8 cellular contexts compared by ENCODE assay signal in the genomic region with DNA sequence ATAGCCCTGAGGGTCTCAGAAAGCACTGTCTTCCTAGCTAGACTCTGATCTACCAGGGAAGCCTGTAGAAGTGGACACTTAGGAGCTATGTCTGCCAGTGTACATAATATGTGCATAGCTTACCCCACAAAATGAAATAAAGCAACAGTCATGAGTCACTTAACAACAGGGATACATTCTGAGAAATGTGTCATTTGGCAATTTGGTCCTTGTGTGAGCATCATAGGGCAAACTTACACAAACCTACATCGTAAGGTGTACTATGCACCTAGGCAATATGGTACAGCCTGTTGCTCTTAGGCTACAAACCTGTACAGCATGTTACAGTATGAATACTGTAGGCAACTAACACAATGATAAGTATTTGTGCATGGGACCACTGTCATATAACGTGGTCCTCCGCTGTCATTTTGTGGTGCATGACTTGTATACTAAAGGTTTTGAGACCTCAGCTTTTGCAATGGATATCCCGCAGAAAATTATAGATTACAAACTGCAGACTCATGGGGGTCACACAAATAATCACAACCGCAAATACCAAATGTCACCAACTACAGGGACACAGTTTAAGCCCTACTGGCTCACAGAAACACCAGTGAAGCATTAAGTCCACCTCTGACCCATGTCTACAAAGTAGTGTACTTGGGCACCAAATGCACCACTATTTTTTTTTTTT. TPM values are rescaled to one million over a fixed set of nuclear protein-coding genes. Genes with fewer than 3 reads are reported as not detected.
A peak's percentile ranks its signal among the peaks of the same experiment; 100 is the strongest.
DNase-seq lines count a peak whose midpoint lies in the region; ATAC-seq and TF ChIP-seq lines count a peak whose summit lies in the region.

No MANE protein-coding gene starts in this region.

- intact Hi-C loops in Calu3 (cut with micrococcal nuclease; ENCODE audit: unreplicated experiment) (no loop called here), OCI-LY7 (cut with micrococcal nuclease; ENCODE audit: unreplicated experiment) (no loop called here)

- no peaks in the 10 kb centered on the region for H3K9me2 ChIP-seq in OCI-LY7 (ENCODE audit: insufficient read depth, low read length)

- H3K36me3 Mint-ChIP-seq in Calu3 (ENCODE audit: insufficient read depth, unreplicated experiment): peaks cover 26% of the 10 kb centered on the region

- no peaks in the 10 kb centered on the region for H3K27me3 Mint-ChIP-seq in Calu3 (ENCODE audit: unreplicated experiment)

- no peak overlapping the region for H2BK12ac ChIP-seq in trophoblast cell (ENCODE audit: low read length)

- H4K20me1 ChIP-seq in OCI-LY7 (ENCODE audit: insufficient read depth, low read length): no peaks in the 10 kb centered on the region

- H2AK5ac ChIP-seq in trophoblast cell (ENCODE audit: low read length): no peak overlapping the region

- no peak overlapping the region for H3K23ac ChIP-seq in trophoblast cell (ENCODE audit: low read length)

- H4K8ac ChIP-seq in trophoblast cell (ENCODE audit: low read depth, low read length): no peak overlapping the region

- H3K4me3 Mint-ChIP-seq in Calu3 (ENCODE audit: low read depth, unreplicated experiment): peak overlapping the region; percentile 80

- H2BK5ac ChIP-seq in trophoblast cell (ENCODE audit: low read depth, low read length, poor library complexity): no peak overlapping the region

- H3K9me3 ChIP-seq in OCI-LY7 (ENCODE audit: low read length): no peaks in the 10 kb centered on the region
- no peaks in the 10 kb centered on the region for H3K9me3 ChIP-seq in trophoblast cell (ENCODE audit: insufficient read depth, low read depth, low read length)

- DNase-seq in Calu3 (no peak), OCI-LY7 (ENCODE audit: low spot score) (no peak), epithelial cell of esophagus (ENCODE audit: low read depth) (peak; percentile 66), trophoblast cell (peak in 1 of 2 donors; percentile 51), SIG-M5 (lab: John Stamatoyannopoulos, UW) (no peak), activated gamma-delta T cell (lab: John Stamatoyannopoulos, UW) (no peak), SK-N-DZ (ENCODE audit: low spot score) (no peak)

- H3K79me2 ChIP-seq in OCI-LY7 (ENCODE audit: insufficient read depth, low read depth, low read length) (no peaks in the 10 kb centered on the region), trophoblast cell (ENCODE audit: control insufficient read depth, insufficient read depth, low read length, poor library complexity) (peaks cover 5% of the 10 kb centered on the region)

- no peak overlapping the region for H3K14ac ChIP-seq in trophoblast cell (ENCODE audit: low read length)

- no peaks in the 10 kb centered on the region for H3K4me1 ChIP-seq in OCI-LY7 (ENCODE audit: insufficient read depth, low read length, poor library complexity, severe bottlenecking)
- peaks cover 0 to 4% of the 10 kb centered on the region in 2 experiments for H3K4me1 ChIP-seq in trophoblast cell (ENCODE audit: control insufficient read depth in 1 of 2, insufficient read depth in 2 of 2, low read length in 2 of 2)

- H3K4me2 ChIP-seq in OCI-LY7 (ENCODE audit: low read length) (peak overlapping the region; percentile 44; the same call in 1 of the 2 replicates), trophoblast cell (ENCODE audit: low read length) (peak overlapping the region; percentile 33)

- no peak overlapping the region for H3K18ac ChIP-seq in trophoblast cell (ENCODE audit: low read length)

- no peak overlapping the region for H3K27ac ChIP-seq in OCI-LY7 (ENCODE audit: low read depth, low read length, poor library complexity, severe bottlenecking)
- H3K27ac ChIP-seq in trophoblast cell (ENCODE audit: low read depth, low read length): no peak overlapping the region

- CTCF ChIA-PET in Calu3 (lab: Charles Lee) (interaction anchor here (0.6 to 3.1 kb wide), 5 partner anchors 10 to 970 kb away, joined by 3 to 12 read pairs (median 5); a partner anchor contains a TSS), OCI-LY7 (lab: Charles Lee; ENCODE audit: unreplicated experiment) (no interaction called here)

- H3K27me3 ChIP-seq in trophoblast cell (ENCODE audit: insufficient read depth, low read length): no peaks in the 10 kb centered on the region

- TF ChIP-seq CTCF in Calu3 (IDR thresholded peaks at IDR 0.05; ENCODE audit: unreplicated experiment) (no peak), OCI-LY7 (conservative IDR thresholded peaks at IDR 0.05; ENCODE audit: low read length) (no peak), epithelial cell of esophagus (IDR thresholded peaks at IDR 0.05; ENCODE audit: insufficient read depth, low read depth, low read length, missing control alignments) (no peak)

- H3K9ac ChIP-seq in trophoblast cell (ENCODE audit: low read length): no peak overlapping the region

- no CpG with 5 or more reads among the region's 5 CpGs for WGBS in trophoblast cell (ENCODE audit: extremely low coverage, insufficient coverage, insufficient read length)

- H3K4ac ChIP-seq in trophoblast cell (ENCODE audit: low read depth, low read length): no peak overlapping the region

- H3K4me1 Mint-ChIP-seq in Calu3 (ENCODE audit: low read depth, unreplicated experiment): peaks cover 11% of the 10 kb centered on the region

- H4K12ac ChIP-seq in trophoblast cell (ENCODE audit: low read depth, low read length): no peak overlapping the region

- peaks cover 2% of the 10 kb centered on the region for H3K79me1 ChIP-seq in trophoblast cell (ENCODE audit: low read length)

- BruUV-seq in Calu3 (replicated peaks; lab: Mats Ljungman, UMichigan) (no TSS peak), OCI-LY7 (replicated peaks; lab: Mats Ljungman, UMichigan) (no TSS peak)

- H2BK120ac ChIP-seq in trophoblast cell (ENCODE audit: insufficient read depth, low read length, poor library complexity): no peak overlapping the region

- peak overlapping the region; percentile 85 for H3K27ac Mint-ChIP-seq in Calu3 (ENCODE audit: unreplicated experiment)

- H3K36me3 ChIP-seq in OCI-LY7 (ENCODE audit: insufficient read depth, low read length) (no peaks in the 10 kb centered on the region), trophoblast cell (ENCODE audit: control insufficient read depth in 1 of 2, insufficient read depth in 2 of 2, low read length in 2 of 2) (no peaks in the 10 kb centered on the region)

- H2AFZ ChIP-seq in OCI-LY7 (ENCODE audit: low read length): no peak overlapping the region
- no peak overlapping the region for H2AFZ ChIP-seq in trophoblast cell (ENCODE audit: insufficient read depth, low read length, poor library complexity)

- ATAC-seq in GM21619 (IDR thresholded peaks at IDR 0.05; ENCODE audit: unreplicated experiment): no peak

- no peak overlapping the region for H4K91ac ChIP-seq in trophoblast cell (ENCODE audit: low read depth, low read length)

- POLR2A ChIA-PET in OCI-LY7 (lab: Charles Lee): interaction anchor here (0.7 to 1.0 kb wide), 3 partner anchors 10 to 1272 kb away, joined by 3 read pairs; a partner anchor contains a TSS

- H3K4me3 ChIP-seq in OCI-LY7 (ENCODE audit: low read depth, low read length, poor library complexity, severe bottlenecking) (no peak overlapping the region), epithelial cell of esophagus (ENCODE audit: low read length) (peak overlapping the region; percentile 75), trophoblast cell (ENCODE audit: low read depth, low read length) (no peak overlapping the region)

- H3K9me3 Mint-ChIP-seq in Calu3 (ENCODE audit: low read depth, unreplicated experiment): no peaks in the 10 kb centered on the region

RNA-seq across cellular contexts. Expression of a gene that starts 1.7 kb away (rescaled TPM):
- 44.1 and 48.3 TPM in 2 replicates for total RNA-seq in Calu3 (2022)
- total RNA-seq in OCI-LY7 (2014; rRNA removed; shearing (Covaris generic)): 2.3 and 4.7 TPM in 2 replicates
- total RNA-seq in OCI-LY7 (2022): 6.5 and 6.8 TPM in 2 replicates
- 8.8 and 11.0 TPM in 2 replicates for polyA plus RNA-seq in trophoblast cell (2013)
- polyA plus RNA-seq in SK-N-DZ (2014; cell fraction: cytosol; rRNA removed): 15.8 and 22.5 TPM in 2 replicates
- polyA plus RNA-seq in SK-N-DZ (2014; cell fraction: nucleus; rRNA removed): 14.4 and 14.8 TPM in 2 replicates

RNA-seq across cellular contexts. Expression of a gene that starts 21.6 kb away (rescaled TPM):
- total RNA-seq in Calu3 (2022) (21.4 and 22.7 TPM in 2 replicates), OCI-LY7 (2022) (3.8 and 5.5 TPM in 2 replicates)
- total RNA-seq in OCI-LY7 (2014; rRNA removed; shearing (Covaris generic)): 2.8 and 13.9 TPM in 2 replicates
- polyA plus RNA-seq in trophoblast cell (2013): 3.4 TPM in 2 replicates
- polyA plus RNA-seq in SK-N-DZ (2014; cell fraction: cytosol; rRNA removed): 14.3 and 20.9 TPM in 2 replicates
- polyA plus RNA-seq in SK-N-DZ (2014; cell fraction: nucleus; rRNA removed): 1.9 and 13.7 TPM in 2 replicates

RNA-seq across cellular contexts. Expression of a gene that starts 35.4 kb away (rescaled TPM):
- total RNA-seq in Calu3 (2022): 164 and 182 TPM in 2 replicates
- 60.6 and 65.1 TPM in 2 replicates for total RNA-seq in OCI-LY7 (2014; rRNA removed; shearing (Covaris generic))
- 83.4 and 89.7 TPM in 2 replicates for total RNA-seq in OCI-LY7 (2022)
- 101 and 103 TPM in 2 replicates for polyA plus RNA-seq in trophoblast cell (2013)
- polyA plus RNA-seq in SK-N-DZ (2014; cell fraction: cytosol; rRNA removed): 151 and 153 TPM in 2 replicates
- polyA plus RNA-seq in SK-N-DZ (2014; cell fraction: nucleus; rRNA removed): 78.2 and 108 TPM in 2 replicates
